In the genomic region with DNA sequence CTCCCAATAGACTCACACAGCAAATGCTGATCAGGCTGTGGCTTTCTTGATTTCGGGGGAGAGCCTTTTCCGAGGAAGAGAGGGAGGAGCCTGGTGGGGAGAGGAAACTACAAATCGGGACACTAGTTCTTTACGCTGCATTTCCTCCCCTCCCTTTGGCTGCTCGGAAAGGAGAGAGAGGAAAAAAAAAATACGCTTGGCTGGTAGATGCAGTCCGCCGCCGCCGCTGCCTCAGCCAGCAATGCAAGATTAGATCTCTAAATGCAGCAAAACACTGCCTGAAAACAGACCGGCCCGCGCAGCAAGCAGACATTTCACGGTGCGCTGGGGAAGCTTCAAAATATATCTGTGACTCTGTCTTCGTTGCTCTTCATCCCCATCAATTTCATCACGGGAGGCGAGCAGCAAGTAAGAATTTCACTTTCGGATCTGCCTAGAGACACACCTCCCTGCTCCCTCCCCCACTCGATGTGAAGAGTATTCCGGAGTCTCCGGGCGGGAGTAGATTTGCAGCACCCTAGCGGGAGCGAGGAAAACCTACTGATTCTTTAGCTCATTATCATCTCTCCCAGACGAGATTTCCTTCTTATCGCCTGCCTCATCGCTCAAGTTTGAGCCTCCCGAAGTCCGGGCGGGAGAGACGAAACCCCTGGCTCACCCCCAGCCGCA, we compare ENCODE assay signal across 8 cellular contexts. TPM values are rescaled to one million over a fixed set of nuclear protein-coding genes. Genes with fewer than 3 reads are reported as not detected.
DNase-seq lines count a peak whose midpoint lies in the region; ATAC-seq, FAIRE-seq and TF ChIP-seq lines count a peak whose summit lies in the region.

Gene PCDH17, plus strand, starts transcription at position 138 of the 669 bp plus-strand sequence. CDS start 803 bp downstream, outside the sequence.

- peaks cover 12% of the 10 kb centered on the region for H3K9me3 ChIP-seq in A673 (ENCODE audit: low read depth, low read length, poor library complexity, severe bottlenecking)

- TF ChIP-seq CTCF in A673 (conservative IDR thresholded peaks at IDR 0.05; ENCODE audit: low read depth, low read length), result 0 out of 2 replicates have a peak, but pooled peaks have one; percentile 9
- TF ChIP-seq CTCF in HFFc6 (IDR thresholded peaks at IDR 0.05), result no peak
- TF ChIP-seq CTCF in D721Med (IDR thresholded peaks at IDR 0.05; ENCODE audit: insufficient read depth, missing control alignments), result no peak

- peaks cover 33% of the 10 kb centered on the region for H3K4me1 Mint-ChIP-seq in HFFc6 (ENCODE audit: low read depth)
- H3K4me1 Mint-ChIP-seq in activated T-cell treated with anti-CD3 and anti-CD28 coated beads, Interleukin-2, amount 50 U/mL, for 4 hours (ENCODE audit: low read depth), result peaks cover 36% of the 10 kb centered on the region
- peaks cover 0 to 4% of the 10 kb centered on the region in 2 donors for H3K4me1 Mint-ChIP-seq in natural killer cell treated with Interleukin-12 subunit alpha and Interleukin-12 subunit beta and Interleukin-15 and Interleukin-18, amount 100 ng/mL, for 72 hours (ENCODE audit: low read depth in 2 of 2)

- peak within 1 kb of the TSS; percentile 90 for H3K4me3 Mint-ChIP-seq in HFFc6
- H3K4me3 Mint-ChIP-seq in activated T-cell treated with anti-CD3 and anti-CD28 coated beads, Interleukin-2, amount 50 U/mL, for 4 hours, result peak within 1 kb of the TSS; percentile 74
- peak within 1 kb of the TSS; percentile 37 for H3K4me3 Mint-ChIP-seq in natural killer cell treated with Interleukin-12 subunit alpha and Interleukin-12 subunit beta and Interleukin-15 and Interleukin-18, amount 100 ng/mL, for 72 hours

- peaks cover 11% of the 10 kb centered on the region for H3K9me3 Mint-ChIP-seq in HFFc6
- no peaks in the 10 kb centered on the region for H3K9me3 Mint-ChIP-seq in activated T-cell treated with anti-CD3 and anti-CD28 coated beads, Interleukin-2, amount 50 U/mL, for 4 hours
- H3K9me3 Mint-ChIP-seq in natural killer cell treated with Interleukin-12 subunit alpha and Interleukin-12 subunit beta and Interleukin-15 and Interleukin-18, amount 100 ng/mL, for 72 hours, result no peaks in the 10 kb centered on the region

- FAIRE-seq in frontal cortex (lab: Jason Lieb, UNC), result no peak
- FAIRE-seq in D721Med (lab: Jason Lieb, UNC), result no peak

- DNase-seq in A673 (ENCODE audit: low spot score), result peak; percentile 90
- DNase-seq in HFFc6, result no peak
- DNase-seq in activated T-cell treated with anti-CD3 and anti-CD28 coated beads, Interleukin-2, amount 50 U/mL, for 4 hours, result no peak
- DNase-seq in frontal cortex (ENCODE audit: low spot score in 2 of 2), result peak; percentile 27 to 53
- DNase-seq in natural killer cell treated with Interleukin-12 subunit alpha and Interleukin-12 subunit beta and Interleukin-15 and Interleukin-18, amount 100 ng/mL, for 72 hours (ENCODE audit: low spot score), result no peak
- DNase-seq in RPMI8226, result no peak
- no peak for DNase-seq in D721Med (ENCODE audit: insufficient read length, low spot score)

- H3K36me3 ChIP-seq in A673 (ENCODE audit: insufficient read depth, low read length, poor library complexity, severe bottlenecking), result peaks cover 32% of the 10 kb centered on the region

- H3K4me1 ChIP-seq in A673 (ENCODE audit: insufficient read depth, low read length, poor library complexity, severe bottlenecking), result peaks cover 13% of the 10 kb centered on the region

- POLR2A ChIA-PET in A673 (lab: Charles Lee; ENCODE audit: low non-redundant PET), result no interaction called here

- no peak within 1 kb of the TSS for H3K27ac Mint-ChIP-seq in HFFc6
- no peak within 1 kb of the TSS for H3K27ac Mint-ChIP-seq in natural killer cell treated with Interleukin-12 subunit alpha and Interleukin-12 subunit beta and Interleukin-15 and Interleukin-18, amount 100 ng/mL, for 72 hours

- H3K4me3 ChIP-seq in A673 (ENCODE audit: low read depth, low read length, poor library complexity, severe bottlenecking), result peak within 1 kb of the TSS; percentile 68

- ATAC-seq in activated T-cell treated with anti-CD3 and anti-CD28 coated beads, Interleukin-2, amount 50 U/mL, for 4 hours, result peak in 1 of 2 donors; percentile 9
- no peak for ATAC-seq in natural killer cell treated with Interleukin-12 subunit alpha and Interleukin-12 subunit beta and Interleukin-15 and Interleukin-18, amount 100 ng/mL, for 72 hours
- no peak for ATAC-seq in HG02571 (IDR thresholded peaks at IDR 0.05; ENCODE audit: unreplicated experiment)

- CTCF ChIA-PET in A673 (lab: Charles Lee), result no interaction called here

- H3K27me3 Mint-ChIP-seq in HFFc6 (ENCODE audit: insufficient read depth), result peaks cover 18% of the 10 kb centered on the region
- peaks cover 71% of the 10 kb centered on the region for H3K27me3 Mint-ChIP-seq in activated T-cell treated with anti-CD3 and anti-CD28 coated beads, Interleukin-2, amount 50 U/mL, for 4 hours (ENCODE audit: low read depth)
- peaks cover 37 to 38% of the 10 kb centered on the region in 2 donors for H3K27me3 Mint-ChIP-seq in natural killer cell treated with Interleukin-12 subunit alpha and Interleukin-12 subunit beta and Interleukin-15 and Interleukin-18, amount 100 ng/mL, for 72 hours

- H3K27me3 ChIP-seq in A673 (replicated peaks; ENCODE audit: insufficient read depth, low read depth, low read length, poor library complexity), result no peaks in the 10 kb centered on the region

- H3K36me3 Mint-ChIP-seq in HFFc6 (ENCODE audit: low read depth), result no peaks in the 10 kb centered on the region; the same call in 1 of the 2 replicates
- H3K36me3 Mint-ChIP-seq in activated T-cell treated with anti-CD3 and anti-CD28 coated beads, Interleukin-2, amount 50 U/mL, for 4 hours (ENCODE audit: insufficient read depth), result no peaks in the 10 kb centered on the region
- H3K36me3 Mint-ChIP-seq in natural killer cell treated with Interleukin-12 subunit alpha and Interleukin-12 subunit beta and Interleukin-15 and Interleukin-18, amount 100 ng/mL, for 72 hours, result peaks cover 10% of the 10 kb centered on the region

- no TSS peak for BruUV-seq in A673 (replicated peaks; lab: Mats Ljungman, UMichigan)

- intact Hi-C loops in A673 (cut with micrococcal nuclease; ENCODE audit: unreplicated experiment), result loop anchor here (2.0 to 10.0 kb wide), 3 partner anchors 1333 to 1843 kb away; no protein-coding TSS in a partner anchor

- H3K27ac ChIP-seq in A673 (ENCODE audit: low read depth, low read length, poor library complexity, severe bottlenecking), result peak within 1 kb of the TSS; percentile 60

RNA-seq across cellular contexts. Expression of gene PCDH17, which starts in this region (rescaled TPM):
- total RNA-seq in A673 (2021) (79.5 and 84.7 TPM in 2 replicates), frontal cortex (94.2 TPM)
- total RNA-seq in HFFc6 (2021; fragmentation: NEBNext Ultra II Directional; extraction: Animal tissue kit (Norgen Biotek cat#: 25700)), result under 1 TPM in 1 of 6 experiments, not detected in 5; 0.05 TPM
- under 1 TPM in 2 of 3 donors, not detected in 1; 0.03 to 0.05 TPM for total RNA-seq in activated T-cell treated with anti-CD3 and anti-CD28 coated beads, Interleukin-2, amount 50 U/mL, for 4 hours
- not detected for total RNA-seq in natural killer cell treated with Interleukin-12 subunit alpha and Interleukin-12 subunit beta and Interleukin-15 and Interleukin-18, amount 100 ng/mL, for 72 hours

Comparison
In these comparisons a context has a peak if more than half of its experiments do, and no peak if none do; other contexts are left out.
1. RNA of gene PCDH17 (total RNA-seq): 94.2 TPM in frontal cortex (single experiment) and 79.5 to 84.7 TPM in A673; 0.03 to 0.05 TPM in activated T-cell treated with anti-CD3 and anti-CD28 coated beads, Interleukin-2, amount 50 U/mL, for 4 hours, 0.05 TPM in HFFc6 and not detected in natural killer cell treated with Interleukin-12 subunit alpha and Interleukin-12 subunit beta and Interleukin-15 and Interleukin-18, amount 100 ng/mL, for 72 hours; every median in the first group is over 10 times any median in the second.
2. DNase-seq: peak in A673 (single experiment) and frontal cortex (2 of 2); none in HFFc6 (single experiment), activated T-cell treated with anti-CD3 and anti-CD28 coated beads, Interleukin-2, amount 50 U/mL, for 4 hours (single experiment), natural killer cell treated with Interleukin-12 subunit alpha and Interleukin-12 subunit beta and Interleukin-15 and Interleukin-18, amount 100 ng/mL, for 72 hours (single experiment), RPMI8226 (single experiment) and D721Med (single experiment).
3. H3K4me3 Mint-ChIP-seq: peak in every context shown above with its lines; median percentile 90 in HFFc6; 74 in activated T-cell treated with anti-CD3 and anti-CD28 coated beads, Interleukin-2, amount 50 U/mL, for 4 hours; 37 in natural killer cell treated with Interleukin-12 subunit alpha and Interleukin-12 subunit beta and Interleukin-15 and Interleukin-18, amount 100 ng/mL, for 72 hours.